ENCODE assay signal across 26 cellular contexts in the genomic region with DNA sequence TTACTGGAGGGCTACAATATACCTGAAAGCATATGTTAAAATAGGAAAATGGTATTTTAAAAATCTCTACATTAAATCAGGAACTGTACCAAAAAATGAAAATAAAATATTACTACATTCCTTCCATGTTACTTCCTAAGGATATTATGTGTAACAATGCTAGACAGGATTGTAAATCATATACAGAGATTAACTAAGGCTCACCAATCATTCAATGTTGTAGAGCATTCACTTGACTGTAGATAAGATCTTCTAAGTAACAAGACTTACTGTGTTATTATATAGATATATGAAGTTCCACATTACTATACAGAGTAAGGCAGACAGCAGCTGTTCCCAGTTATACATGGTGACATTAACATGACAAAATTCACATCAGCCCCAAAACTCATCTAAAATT.
"Had no signal": no experiment of that assay in that cellular context is flagged by ENCODE, and none has a peak within 500 bp of the region (broad histone marks: within the 10 kb centered on the region; RNA-seq: fewer than 3 reads in every experiment).

No MANE protein-coding gene starts in this region.

- FAIRE-seq: small intestine had no signal

- H3K27ac ChIP-seq: neural progenitor cell, ovary, parathyroid adenoma, psoas muscle, right lobe of liver, sigmoid colon, suprapubic skin, testis, tibial artery, transverse colon, upper lobe of right lung, uterus had no signal

- H3K4me2 ChIP-seq: neural progenitor cell had no signal

- H3K36me3 ChIP-seq: neural progenitor cell, ovary, right lobe of liver, sigmoid colon, suprapubic skin, tibial artery, transverse colon, upper lobe of right lung, uterus had no signal

- H3K9ac ChIP-seq: neural progenitor cell, parathyroid adenoma had no signal

- H3K4me3 ChIP-seq: neural progenitor cell, ovary, psoas muscle, right lobe of liver, sigmoid colon, suprapubic skin, testis, tibial artery, transverse colon, upper lobe of right lung, uterus had no signal

- H2AFZ ChIP-seq: neural progenitor cell, parathyroid adenoma had no signal

- DNase-seq: natural killer cell; occipital lobe; ovary; posterior cingulate gyrus; psoas muscle; right cardiac atrium; right lobe of liver; sigmoid colon; small intestine; stimulated activated CD4-positive, alpha-beta T cell treated with anti-CD3 and anti-CD28 coated beads, Interleukin-15, amount 100 ng/mL, for 24 hours; stimulated activated CD4-positive, alpha-beta T cell treated with anti-CD3 and anti-CD28 coated beads, Interleukin-2, amount 100 ng/mL, for 24 hours; stimulated activated CD4-positive, alpha-beta T cell treated with anti-CD3 and anti-CD28 coated beads, Interleukin-2, amount 100 ng/mL, for 48 hours; stimulated activated CD4-positive, alpha-beta T cell treated with anti-CD3 and anti-CD28 coated beads, Interleukin-4, amount 100 ng/mL, for 24 hours; stimulated activated naive CD4-positive, alpha-beta T cell; stimulated activated naive CD8-positive, alpha-beta T cell treated with anti-CD3 and anti-CD28 coated beads, Interleukin-15, amount 100 ng/mL, for 72 hours; stimulated activated naive CD8-positive, alpha-beta T cell treated with anti-CD3 and anti-CD28 coated beads, Interleukin-15, Interleukin-2, amounts not matched to agents 100 U/mL and 50 U/mL, for 24 hours; substantia nigra; testis; tibial artery; transverse colon; upper lobe of right lung; uterus had no signal

- H3K4me1 ChIP-seq: neural progenitor cell, parathyroid adenoma, psoas muscle, right lobe of liver, sigmoid colon, suprapubic skin, testis, tibial artery, transverse colon, upper lobe of right lung, uterus had no signal

- H3K9me3 ChIP-seq: ovary, psoas muscle, right lobe of liver, sigmoid colon, testis, tibial artery, transverse colon, upper lobe of right lung, uterus had no signal

- ATAC-seq: natural killer cell; psoas muscle; right cardiac atrium; right lobe of liver; stimulated activated memory B cell treated with anti-CD40 and anti-IgM and Interleukin-4, amounts not matched to agents 10 μg/mL and 1 μg/mL and 100 μg/mL, for 72 hours; stimulated activated naive CD8-positive, alpha-beta T cell treated with anti-CD3 and anti-CD28 coated beads, Interleukin-15, amount 100 ng/mL, for 72 hours; stimulated activated naive CD8-positive, alpha-beta T cell treated with anti-CD3 and anti-CD28 coated beads, Interleukin-15, Interleukin-2, amounts not matched to agents 100 U/mL and 50 U/mL, for 24 hours; upper lobe of right lung had no signal

- H3K79me2 ChIP-seq: parathyroid adenoma had no signal

- H3K27me3 ChIP-seq: neural progenitor cell, ovary, right lobe of liver, sigmoid colon, suprapubic skin, testis, tibial artery, transverse colon, upper lobe of right lung, uterus had no signal
